In genomic region chrX:49073641-49074575, GRCh38 we compare ENCODE assay signal across 8 cellular contexts. TPM values are rescaled to one million over a fixed set of nuclear protein-coding genes. Genes with fewer than 3 reads are reported as not detected.
DNase-seq lines count a peak whose midpoint lies in the region; ATAC-seq and TF ChIP-seq lines count a peak whose summit lies in the region.

Gene PRAF2, minus strand, starts transcription at chrX:49074002. Its CDS starts 15 bp downstream, at chrX:49073987.

- CTCF ChIA-PET in PC-9 (lab: Charles Lee) = no interaction called here

- H3K36me3 ChIP-seq in PC-9 (ENCODE audit: low read depth) = no peaks in the 10 kb centered on the region
- H3K36me3 ChIP-seq in esophagus muscularis mucosa = peaks cover 6 to 31% (median 29%) of the 10 kb centered on the region in 4 donors
- peaks cover 5 to 23% of the 10 kb centered on the region in 2 donors for H3K36me3 ChIP-seq in muscle layer of duodenum (ENCODE audit: control insufficient read depth in 1 of 2, insufficient read depth in 2 of 2, low read length in 2 of 2)

- H3K4me3 Mint-ChIP-seq in CD14-positive monocyte = peak within 1 kb of the TSS; percentile 69 to 71
- H3K4me3 Mint-ChIP-seq in activated T-helper 1 cell treated with anti-CD3 and anti-CD28 coated beads, Interleukin-12 subunit alpha, Interleukin-12 subunit beta, Interleukin-2, Interleukin-4 antibody, amounts not matched to agents 30 ng/mL and 10 ng/mL and 1 ng/mL, durations not matched to agents 14 hours and 24 hours and 36 hours = peak within 1 kb of the TSS; percentile 84

- H3K36me3 Mint-ChIP-seq in CD14-positive monocyte = peaks cover 26 to 27% of the 10 kb centered on the region in 2 donors
- H3K36me3 Mint-ChIP-seq in activated T-helper 1 cell treated with anti-CD3 and anti-CD28 coated beads, Interleukin-12 subunit alpha, Interleukin-12 subunit beta, Interleukin-2, Interleukin-4 antibody, amounts not matched to agents 30 ng/mL and 10 ng/mL and 1 ng/mL, durations not matched to agents 14 hours and 24 hours and 36 hours (ENCODE audit: low read depth) = peaks cover 27% of the 10 kb centered on the region

- TF ChIP-seq EP300 in esophagus muscularis mucosa (IDR thresholded peaks at IDR 0.05) = no peak

- no peak within 1 kb of the TSS for H2AFZ ChIP-seq in PC-9

- H3K4me3 ChIP-seq in PC-9 (no peak within 1 kb of the TSS), esophagus muscularis mucosa (peak within 1 kb of the TSS; percentile 55 to 62 (median 60)), muscle layer of duodenum (ENCODE audit: low read depth in 1 of 2, low read length in 2 of 2) (peak within 1 kb of the TSS; percentile 65 to 78)

- ATAC-seq in GM19463 (IDR thresholded peaks at IDR 0.05; ENCODE audit: unreplicated experiment) = peak; percentile 89

- TF ChIP-seq POLR2A in esophagus muscularis mucosa (IDR thresholded peaks at IDR 0.05; ENCODE audit: low read depth) = no peak

- no peaks in the 10 kb centered on the region for H3K9me2 ChIP-seq in PC-9 (ENCODE audit: insufficient read depth)

- H3K27ac Mint-ChIP-seq in CD14-positive monocyte = peak within 1 kb of the TSS; percentile 30 to 86 (median 61)
- peak within 1 kb of the TSS; percentile 74 for H3K27ac Mint-ChIP-seq in activated T-helper 1 cell treated with anti-CD3 and anti-CD28 coated beads, Interleukin-12 subunit alpha, Interleukin-12 subunit beta, Interleukin-2, Interleukin-4 antibody, amounts not matched to agents 30 ng/mL and 10 ng/mL and 1 ng/mL, durations not matched to agents 14 hours and 24 hours and 36 hours

- H3F3A ChIP-seq in PC-9 (ENCODE audit: insufficient read depth, low read depth) = no peaks in the 10 kb centered on the region

- intact Hi-C loops in CD14-positive monocyte (cut with micrococcal nuclease) (loop anchor here in 1 of 2 donors (2.0 kb wide), 1 partner anchor 71 kb away; the partner anchor contains the start of gene GRIPAP1), PC-9 (cut with micrococcal nuclease; ENCODE audit: unreplicated experiment) (loop anchor here (2.0 kb wide), 1 partner anchor 27 kb away; no protein-coding TSS in a partner anchor), esophagus muscularis mucosa (cut with DNase I) (no loop called here)
- intact Hi-C loops in activated T-helper 1 cell treated with anti-CD3 and anti-CD28 coated beads, Interleukin-12 subunit alpha, Interleukin-12 subunit beta, Interleukin-2, Interleukin-4 antibody, amounts not matched to agents 30 ng/mL and 10 ng/mL and 1 ng/mL, durations not matched to agents 14 hours and 24 hours and 36 hours (cut with micrococcal nuclease) = loop anchor here (1.0 to 5.0 kb wide), 5 partner anchors 27 to 597 kb away; partner anchors contain the start of genes FTSJ1, GRIPAP1 and TFE3

- H3K9me3 Mint-ChIP-seq in CD14-positive monocyte = peaks cover 0 to 12% (median 6%) of the 10 kb centered on the region in 7 donors
- H3K9me3 Mint-ChIP-seq in activated T-helper 1 cell treated with anti-CD3 and anti-CD28 coated beads, Interleukin-12 subunit alpha, Interleukin-12 subunit beta, Interleukin-2, Interleukin-4 antibody, amounts not matched to agents 30 ng/mL and 10 ng/mL and 1 ng/mL, durations not matched to agents 14 hours and 24 hours and 36 hours = no peaks in the 10 kb centered on the region

- no peak within 1 kb of the TSS for H3K27ac ChIP-seq in PC-9
- peak within 1 kb of the TSS; percentile 68 to 84 (median 80) for H3K27ac ChIP-seq in esophagus muscularis mucosa (replicated peaks in 1 of 4)
- H3K27ac ChIP-seq in muscle layer of duodenum (ENCODE audit: low read length) = no peak within 1 kb of the TSS

- BruUV-seq in PC-9 (replicated peaks; lab: Mats Ljungman, UMichigan) = no TSS peak

- no peaks in the 10 kb centered on the region for H3K27me3 ChIP-seq in PC-9 (ENCODE audit: insufficient read depth, low read depth)
- H3K27me3 ChIP-seq in esophagus muscularis mucosa = no peaks in the 10 kb centered on the region
- H3K27me3 ChIP-seq in muscle layer of duodenum (ENCODE audit: low read depth, low read length) = no peaks in the 10 kb centered on the region

- DNase-seq in CD14-positive monocyte (ENCODE audit: low spot score) = peak; percentile 89
- DNase-seq in HUDEP-2 (lab: John Stamatoyannopoulos, UW; ENCODE audit: unreplicated experiment in 76 of 76) = peak in 73 of 76 experiments; percentile 42 to 91 (median 82)
- DNase-seq in PC-9 = peak; percentile 33 to 78
- peak; percentile 84 for DNase-seq in activated T-helper 1 cell treated with anti-CD3 and anti-CD28 coated beads, Interleukin-12 subunit alpha, Interleukin-12 subunit beta, Interleukin-2, Interleukin-4 antibody, amounts not matched to agents 30 ng/mL and 10 ng/mL and 1 ng/mL, durations not matched to agents 14 hours and 24 hours and 36 hours (ENCODE audit: low spot score)
- peak; percentile 96 for DNase-seq in esophagus muscularis mucosa (ENCODE audit: extremely low spot score)
- DNase-seq in stimulated activated CD8-positive, alpha-beta memory T cell treated with anti-CD3 and anti-CD28 coated beads, Interleukin-7, amount 100 ng/mL, for 24 hours (ENCODE audit: low read depth) = peak; percentile 74

- no peaks in the 10 kb centered on the region for H3K79me2 ChIP-seq in PC-9 (ENCODE audit: low read depth)

- TF ChIP-seq CTCF in CD14-positive monocyte (IDR thresholded peaks at IDR 0.05) (no peak), PC-9 (conservative IDR thresholded peaks at IDR 0.05) (no peak), esophagus muscularis mucosa (IDR thresholded peaks at IDR 0.05) (peak in 1 of 3 experiments; percentile 18)

- no peaks in the 10 kb centered on the region for H3K9me3 ChIP-seq in PC-9 (ENCODE audit: insufficient read depth, low read depth)
- no peaks in the 10 kb centered on the region for H3K9me3 ChIP-seq in esophagus muscularis mucosa
- H3K9me3 ChIP-seq in muscle layer of duodenum (ENCODE audit: control insufficient read depth in 1 of 2, low read length in 2 of 2) = no peaks in the 10 kb centered on the region

- POLR2A ChIA-PET in PC-9 (lab: Charles Lee; ENCODE audit: unreplicated experiment) = no interaction called here

- H3K4me1 ChIP-seq in PC-9 (replicated peaks; ENCODE audit: insufficient read depth) = no peaks in the 10 kb centered on the region
- peaks cover 16 to 37% (median 28%) of the 10 kb centered on the region in 4 donors for H3K4me1 ChIP-seq in esophagus muscularis mucosa
- H3K4me1 ChIP-seq in muscle layer of duodenum (ENCODE audit: control insufficient read depth in 1 of 2, insufficient read depth in 2 of 2, low read length in 2 of 2) = peaks cover 0 to 15% of the 10 kb centered on the region in 2 donors

- H3K4me1 Mint-ChIP-seq in CD14-positive monocyte = peaks cover 24% of the 10 kb centered on the region
- H3K4me1 Mint-ChIP-seq in activated T-helper 1 cell treated with anti-CD3 and anti-CD28 coated beads, Interleukin-12 subunit alpha, Interleukin-12 subunit beta, Interleukin-2, Interleukin-4 antibody, amounts not matched to agents 30 ng/mL and 10 ng/mL and 1 ng/mL, durations not matched to agents 14 hours and 24 hours and 36 hours (ENCODE audit: low read depth) = peaks cover 12% of the 10 kb centered on the region

- WGBS in esophagus muscularis mucosa = 44% methylated on average over 45 of the region's 61 CpGs

- no peak within 1 kb of the TSS for H3K4me2 ChIP-seq in PC-9

- H3K27me3 Mint-ChIP-seq in CD14-positive monocyte (ENCODE audit: low read depth in 3 of 3) = peaks cover 2 to 11% (median 3%) of the 10 kb centered on the region in 3 donors
- H3K27me3 Mint-ChIP-seq in activated T-helper 1 cell treated with anti-CD3 and anti-CD28 coated beads, Interleukin-12 subunit alpha, Interleukin-12 subunit beta, Interleukin-2, Interleukin-4 antibody, amounts not matched to agents 30 ng/mL and 10 ng/mL and 1 ng/mL, durations not matched to agents 14 hours and 24 hours and 36 hours (ENCODE audit: insufficient read depth) = no peaks in the 10 kb centered on the region

- no peaks in the 10 kb centered on the region for H4K20me1 ChIP-seq in PC-9 (ENCODE audit: insufficient read depth)

RNA-seq across cellular contexts. Expression of gene PRAF2, which starts in this region (rescaled TPM):
- polyA plus RNA-seq in CD14-positive monocyte = 1 to 10 TPM; 4.1 to 5.5 TPM
- total RNA-seq in PC-9 (2021) (12.8 and 17.6 TPM in 2 replicates), esophagus muscularis mucosa (10 to 100 TPM; 15.9 to 26.6 (median 23.8) TPM)
- total RNA-seq in activated T-helper 1 cell treated with anti-CD3 and anti-CD28 coated beads, Interleukin-12 subunit alpha, Interleukin-12 subunit beta, Interleukin-2, Interleukin-4 antibody, amounts not matched to agents 30 ng/mL and 10 ng/mL and 1 ng/mL, durations not matched to agents 14 hours and 24 hours and 36 hours = 14.9 and 15.4 TPM in 2 replicates

Comparison
In these comparisons a context has a peak if more than half of its experiments do, and no peak if none do; other contexts are left out.
1. H3K27ac ChIP-seq: peak in esophagus muscularis mucosa (4 of 4); none in PC-9 (single experiment) and muscle layer of duodenum (single experiment).
2. Peak in every context shown above with its lines, with median percentiles within 50 percentile points of each other: DNase-seq.